Comparison of ENCODE assay signal across 15 cellular contexts in genomic region chr6:52697903-52698302, GRCh38. TPM values are rescaled to one million over a fixed set of nuclear protein-coding genes. Genes with fewer than 3 reads are reported as not detected.
DNase-seq lines count a peak whose midpoint lies in the region; ATAC-seq and TF ChIP-seq lines count a peak whose summit lies in the region.
"Had no signal": no experiment of that assay in that cellular context is flagged by ENCODE, and none has a peak within 500 bp of the region (broad histone marks: within the 10 kb centered on the region; RNA-seq: fewer than 3 reads in every experiment).

No MANE protein-coding gene starts in this region.

- POLR2A ChIA-PET in naive thymus-derived CD8-positive, alpha-beta T cell (lab: Charles Lee) = no interaction called here

- no peak overlapping the region for H3K4me3 Mint-ChIP-seq in chondrocyte (ENCODE audit: unreplicated experiment)
- H3K4me3 Mint-ChIP-seq in naive thymus-derived CD8-positive, alpha-beta T cell = no peak overlapping the region
- H3K4me3 Mint-ChIP-seq: T-helper 2 cell treated with Interferon-gamma antibody and Interleukin-4, amounts not matched to agents 5 μg/mL and 100 μg/mL, for 36 hours had no signal

- DNase-seq in NCI-H510A treated with DMSO at 0.1 percent for 48 hours (lab: John Stamatoyannopoulos, UW) = peak; percentile 39
- no peak for DNase-seq in NCI-H510A (lab: John Stamatoyannopoulos, UW)
- DNase-seq in NCI-H526 (lab: John Stamatoyannopoulos, UW) = peak; percentile 29 to 59
- DNase-seq in chondrocyte (ENCODE audit: low spot score) = no peak
- peak; percentile 31 for DNase-seq in pons (ENCODE audit: low spot score)
- no peak for DNase-seq in naive thymus-derived CD8-positive, alpha-beta T cell
- no peak for DNase-seq in OCI-M2 (lab: John Stamatoyannopoulos, UW; ENCODE audit: unreplicated experiment)
- DNase-seq: ACHN; activated CD4-positive, alpha-beta T cell treated with anti-CD3 and anti-CD28 coated beads, Interleukin-2, amount 50 U/mL, for 48 hours; DMS79 treated with DMSO at 0.1 percent for 48 hours; NCI-H1436 treated with DMSO at 0.1 percent for 48 hours; upper lobe of left lung had no signal

- H3K4me1 Mint-ChIP-seq in chondrocyte (ENCODE audit: low read depth) = peaks cover 12% of the 10 kb centered on the region
- no peaks in the 10 kb centered on the region for H3K4me1 Mint-ChIP-seq in naive thymus-derived CD8-positive, alpha-beta T cell

- peaks cover 2% of the 10 kb centered on the region for H3K36me3 Mint-ChIP-seq in chondrocyte (ENCODE audit: low read depth)
- H3K36me3 Mint-ChIP-seq in naive thymus-derived CD8-positive, alpha-beta T cell = peaks cover 0 to 6% (median 0%) of the 10 kb centered on the region in 3 donors

- peaks cover 5% of the 10 kb centered on the region for H3K9me3 Mint-ChIP-seq in chondrocyte (ENCODE audit: low read depth)
- H3K9me3 Mint-ChIP-seq in naive thymus-derived CD8-positive, alpha-beta T cell = no peaks in the 10 kb centered on the region
- H3K9me3 Mint-ChIP-seq: T-helper 2 cell treated with Interferon-gamma antibody and Interleukin-4, amounts not matched to agents 5 μg/mL and 100 μg/mL, for 36 hours had no signal

- peak; percentile 40 for TF ChIP-seq CTCF in chondrocyte (IDR thresholded peaks at IDR 0.05)

- H3K27ac Mint-ChIP-seq in chondrocyte (ENCODE audit: unreplicated experiment) = no peak overlapping the region
- H3K27ac Mint-ChIP-seq in naive thymus-derived CD8-positive, alpha-beta T cell = no peak overlapping the region
- H3K27ac Mint-ChIP-seq: progenitor cell of endocrine pancreas; T-helper 2 cell treated with Interferon-gamma antibody and Interleukin-4, amounts not matched to agents 5 μg/mL and 100 μg/mL, for 36 hours had no signal

- no peaks in the 10 kb centered on the region for H3K27me3 Mint-ChIP-seq in chondrocyte (ENCODE audit: low read depth)
- H3K27me3 Mint-ChIP-seq in naive thymus-derived CD8-positive, alpha-beta T cell = peaks cover 9 to 20% (median 10%) of the 10 kb centered on the region in 5 donors
- H3K27me3 Mint-ChIP-seq: progenitor cell of endocrine pancreas had no signal

- no peak for ATAC-seq in HG02938 (IDR thresholded peaks at IDR 0.05; ENCODE audit: unreplicated experiment)
- ATAC-seq in naive thymus-derived CD8-positive, alpha-beta T cell = no peak

RNA-seq across cellular contexts. Expression of gene TMEM14A, which starts 27.0 kb away (rescaled TPM):
- 21.1 to 34.4 TPM (median 25.7 TPM) in 3 replicates for total RNA-seq in chondrocyte
- total RNA-seq in naive thymus-derived CD8-positive, alpha-beta T cell = 1 to 10 TPM; 7.3 to 8.3 TPM
- 10 to 100 TPM; 22.4 to 36.0 (median 32.7) TPM for polyA plus RNA-seq in naive thymus-derived CD8-positive, alpha-beta T cell

Comparison
In these comparisons a context has a peak if more than half of its experiments do, and no peak if none do; other contexts are left out.
1. DNase-seq: peak in NCI-H510A treated with DMSO at 0.1 percent for 48 hours (single experiment), NCI-H526 (2 of 2) and pons (single experiment); none in NCI-H510A (single experiment), chondrocyte (single experiment), naive thymus-derived CD8-positive, alpha-beta T cell (0 of 10) and OCI-M2 (single experiment).